ENCODE assay signal across 10 cellular contexts in genomic region chr7:91142743-91143142, GRCh38.
"Had no signal": no experiment of that assay in that cellular context is flagged by ENCODE, and none has a peak within 500 bp of the region (broad histone marks: within the 10 kb centered on the region; RNA-seq: fewer than 3 reads in every experiment).

No MANE protein-coding gene starts in this region.

- H3K4me3 ChIP-seq: GM23248, GM23338, HAP-1 had no signal

- ATAC-seq: GM23338, HCT116 had no signal

- DNase-seq: GM23248, GOT3, H7, HCEC 1CT, HFFc6 had no signal

- FAIRE-seq: H1, H54 had no signal

- H3K36me3 ChIP-seq: HAP-1 had no signal

- H3K9me3 ChIP-seq: HAP-1 had no signal

- H2AFZ ChIP-seq: GM23248, GM23338 had no signal

- H3K4me2 ChIP-seq: GM23338 had no signal

- H3K9me3 Mint-ChIP-seq: GM23338, HFFc6 had no signal

- H3K27ac ChIP-seq: GM23248 had no signal

- H3K4me1 ChIP-seq: HAP-1 had no signal

- H3K9ac ChIP-seq: GM23248 had no signal

- H3K4me3 Mint-ChIP-seq: GM23338, HFFc6 had no signal

- H3K27ac Mint-ChIP-seq: GM23338, HFFc6 had no signal
